Comparison of ENCODE assay signal across 8 cellular contexts in genomic region chr14:50599700-50600444, GRCh38. TPM values are rescaled to one million over a fixed set of nuclear protein-coding genes. Genes with fewer than 3 reads are reported as not detected.
DNase-seq lines count a peak whose midpoint lies in the region; ATAC-seq, FAIRE-seq and TF ChIP-seq lines count a peak whose summit lies in the region.

No MANE protein-coding gene starts in this region.

- TF ChIP-seq POLR2A in heart left ventricle (IDR thresholded peaks at IDR 0.05) = no peak

- H3K27me3 Mint-ChIP-seq in effector memory CD8-positive, alpha-beta T cell = no peaks in the 10 kb centered on the region

- FAIRE-seq in TTC549 (lab: Jason Lieb, UNC) = peak; percentile 98
- no peak for FAIRE-seq in small intestine (lab: Jason Lieb, UNC)

- H3K9me3 ChIP-seq in HUES6 (ENCODE audit: control insufficient read depth, insufficient read depth, low read depth, low read length) (no peaks in the 10 kb centered on the region), heart left ventricle (no peaks in the 10 kb centered on the region), small intestine (ENCODE audit: control insufficient read depth, low read depth) (no peaks in the 10 kb centered on the region)

- ATAC-seq in heart left ventricle (peak in 1 of 4 donors; percentile 57), HG02610 (IDR thresholded peaks at IDR 0.05; ENCODE audit: unreplicated experiment) (no peak), GM19397 (IDR thresholded peaks at IDR 0.05; ENCODE audit: unreplicated experiment) (no peak)
- no peak for ATAC-seq in effector memory CD8-positive, alpha-beta T cell (replicated peaks)

- peak; percentile 41 to 74 (median 56) for TF ChIP-seq CTCF in heart left ventricle (IDR thresholded peaks at IDR 0.05)

- H3K27ac Mint-ChIP-seq in effector memory CD8-positive, alpha-beta T cell = peak overlapping the region in 1 of 2 donors; percentile 42

- no peaks in the 10 kb centered on the region for H3K27me3 ChIP-seq in HUES6 (ENCODE audit: control insufficient read depth, insufficient read depth, low read length)
- no peaks in the 10 kb centered on the region for H3K27me3 ChIP-seq in heart left ventricle
- H3K27me3 ChIP-seq in small intestine (ENCODE audit: control insufficient read depth in 2 of 2, insufficient read depth in 2 of 2, low read length in 2 of 2) = no peaks in the 10 kb centered on the region

- no peak overlapping the region for H3K9ac ChIP-seq in HUES6 (ENCODE audit: low read length)

- DNase-seq in D341Med (ENCODE audit: low spot score) (peak; percentile 30), heart left ventricle (no peak), small intestine (peak; percentile 47)
- DNase-seq in effector memory CD8-positive, alpha-beta T cell = no peak

- H3K4me3 Mint-ChIP-seq in effector memory CD8-positive, alpha-beta T cell = no peak overlapping the region

- WGBS in heart left ventricle, 4 donors = 47 to 51% (median 50%) methylated on average over 4 of the region's 4 CpGs
- 18 to 38% (median 24%) methylated on average over 4 of the region's 4 CpGs for WGBS in small intestine, 3 donors

- H3K4me1 ChIP-seq in HUES6 (ENCODE audit: control insufficient read depth, insufficient read depth, low read length) (peaks cover 19% of the 10 kb centered on the region), heart left ventricle (no peaks in the 10 kb centered on the region), small intestine (ENCODE audit: control insufficient read depth in 2 of 2, insufficient read depth in 1 of 2, low read depth in 1 of 2, low read length in 1 of 2) (no peaks in the 10 kb centered on the region)

- H3K27ac ChIP-seq in HUES6 (ENCODE audit: low read depth, low read length) (peak overlapping the region; percentile 61), heart left ventricle (no peak overlapping the region), small intestine (ENCODE audit: low read depth in 1 of 2, low read length in 1 of 2) (no peak overlapping the region)

- intact Hi-C loops in heart left ventricle (cut with DNase I) = loop anchor here (1.0 to 10.0 kb wide), 9 partner anchors 92 to 265 kb away; no protein-coding TSS in a partner anchor

- H3K36me3 Mint-ChIP-seq in effector memory CD8-positive, alpha-beta T cell (ENCODE audit: insufficient read depth) = no peaks in the 10 kb centered on the region

- H3K36me3 ChIP-seq in HUES6 (ENCODE audit: control insufficient read depth, insufficient read depth, low read length) (no peaks in the 10 kb centered on the region), heart left ventricle (no peaks in the 10 kb centered on the region), small intestine (ENCODE audit: control insufficient read depth in 2 of 2, insufficient read depth in 2 of 2, low read length in 2 of 2) (no peaks in the 10 kb centered on the region)

- H3K4me1 Mint-ChIP-seq in effector memory CD8-positive, alpha-beta T cell (ENCODE audit: low read depth in 2 of 2) = no peaks in the 10 kb centered on the region

- no peaks in the 10 kb centered on the region for H3K9me3 Mint-ChIP-seq in effector memory CD8-positive, alpha-beta T cell

- no peak overlapping the region for H3K4me3 ChIP-seq in HUES6 (ENCODE audit: low read depth, low read length)
- H3K4me3 ChIP-seq in heart left ventricle = no peak overlapping the region
- no peak overlapping the region for H3K4me3 ChIP-seq in small intestine (ENCODE audit: low read depth in 1 of 2, low read length in 2 of 2)

RNA-seq across cellular contexts. Expression of gene ATL1, which starts 39.9 kb away (rescaled TPM):
- 1 to 10 TPM in 5 of 9 donors, under 1 TPM in 4; 0.28 to 3.1 (median 1.1) TPM for total RNA-seq in heart left ventricle
- polyA plus RNA-seq in heart left ventricle = under 1 TPM; 0.30 to 0.67 TPM
- polyA plus RNA-seq in small intestine = 1 to 10 TPM; 2.4 to 6.6 (median 6.3) TPM

Comparison
In these comparisons a context has a peak if more than half of its experiments do, and no peak if none do; other contexts are left out.
1. DNase-seq: peak in D341Med (single experiment) and small intestine (single experiment); none in heart left ventricle (0 of 5) and effector memory CD8-positive, alpha-beta T cell (0 of 3).